21 cellular contexts compared by ENCODE assay signal in the genomic region with DNA sequence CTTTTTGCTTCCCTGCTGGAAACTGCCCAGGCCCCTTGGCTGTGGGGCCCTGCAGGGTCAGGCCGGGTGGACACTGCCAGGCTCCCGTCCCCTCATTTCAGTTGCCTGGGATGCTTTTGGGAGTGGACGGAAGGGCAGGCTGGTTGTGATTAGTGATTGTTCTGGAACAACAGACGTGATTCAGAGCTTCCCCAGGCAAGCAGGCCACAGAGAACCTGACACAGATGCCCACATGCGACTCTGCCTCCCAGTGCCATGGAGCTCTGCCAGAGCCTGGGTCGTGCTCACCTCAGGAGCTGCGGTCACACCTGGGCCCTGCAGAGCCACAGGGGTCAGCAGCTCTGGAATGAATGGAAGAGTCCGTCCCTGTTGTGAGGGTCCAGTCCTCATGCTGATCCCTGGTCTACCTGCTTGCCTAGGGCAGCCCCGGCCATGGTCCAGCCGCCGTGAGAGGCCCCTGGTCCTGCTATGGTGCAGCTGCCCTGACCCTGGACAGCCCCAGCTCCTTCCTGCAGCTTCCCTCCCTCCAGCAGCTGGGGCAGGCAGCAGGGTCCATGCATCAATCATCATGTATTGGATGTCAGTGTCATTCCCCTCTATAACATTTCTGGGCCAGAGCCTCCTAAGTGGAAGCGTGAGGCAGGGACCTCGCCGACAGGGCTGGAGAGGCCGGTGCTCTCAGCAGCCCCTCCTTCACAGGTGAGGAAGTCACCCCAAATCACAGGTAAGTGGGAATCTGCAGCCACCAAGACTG.
DNase-seq lines count a peak whose midpoint lies in the region; ATAC-seq, FAIRE-seq and TF ChIP-seq lines count a peak whose summit lies in the region.
"Had no signal": no experiment of that assay in that cellular context is flagged by ENCODE, and none has a peak within 500 bp of the region (broad histone marks: within the 10 kb centered on the region; RNA-seq: fewer than 3 reads in every experiment).

No MANE protein-coding gene starts in this region.

- no peaks in the 10 kb centered on the region for H3F3A ChIP-seq in neural progenitor cell (ENCODE audit: low read depth)

- H3K4me3 ChIP-seq in BLaER1 (no peak overlapping the region), WERI-Rb-1 (ENCODE audit: low read depth, low read length) (no peak overlapping the region), neural progenitor cell (no peak overlapping the region), small intestine (ENCODE audit: low read depth in 1 of 2, low read length in 2 of 2) (no peak overlapping the region)
- H3K4me3 ChIP-seq: MG63 had no signal

- H3K27ac Mint-ChIP-seq in neural progenitor cell, result peak overlapping the region; percentile 75
- H3K27ac Mint-ChIP-seq: CD4-positive, CD25-positive, alpha-beta regulatory T cell; H9 had no signal

- no peaks in the 10 kb centered on the region for H3K79me2 ChIP-seq in neural progenitor cell (ENCODE audit: low read depth)

- no peaks in the 10 kb centered on the region for H3K36me3 Mint-ChIP-seq in neural progenitor cell
- H3K36me3 Mint-ChIP-seq: CD4-positive, CD25-positive, alpha-beta regulatory T cell had no signal

- H4K20me1 ChIP-seq in BLaER1 (no peaks in the 10 kb centered on the region), neural progenitor cell (ENCODE audit: low read depth) (no peaks in the 10 kb centered on the region)

- TF ChIP-seq CTCF in WERI-Rb-1 (IDR thresholded peaks at IDR 0.05; ENCODE audit: low read depth, low read length) (no peak), neural progenitor cell (IDR thresholded peaks at IDR 0.05) (no peak)

- H3K27ac ChIP-seq in BLaER1, result no peak overlapping the region
- H3K27ac ChIP-seq in WERI-Rb-1, result peak overlapping the region; percentile 55
- H3K27ac ChIP-seq in neural progenitor cell, result no peak overlapping the region
- no peak overlapping the region for H3K27ac ChIP-seq in small intestine (ENCODE audit: low read depth in 1 of 2, low read length in 1 of 2)
- H3K27ac ChIP-seq: 22Rv1 had no signal

- peaks cover 5% of the 10 kb centered on the region for H3K27me3 Mint-ChIP-seq in neural progenitor cell (ENCODE audit: insufficient read depth, low read depth)
- H3K27me3 Mint-ChIP-seq: CD4-positive, CD25-positive, alpha-beta regulatory T cell had no signal

- H3K36me3 ChIP-seq in BLaER1 (no peaks in the 10 kb centered on the region), WERI-Rb-1 (no peaks in the 10 kb centered on the region), neural progenitor cell (no peaks in the 10 kb centered on the region), small intestine (ENCODE audit: control insufficient read depth in 2 of 2, insufficient read depth in 2 of 2, low read length in 2 of 2) (no peaks in the 10 kb centered on the region)
- H3K36me3 ChIP-seq: MG63 had no signal

- WGBS in small intestine, 3 donors, result 85 to 88% (median 87%) methylated on average over 15 of the region's 15 CpGs

- H3K4me2 ChIP-seq in BLaER1 (peak overlapping the region; percentile 28; the same call in 1 of the 2 replicates), neural progenitor cell (peak overlapping the region; percentile 67)

- no peaks in the 10 kb centered on the region for H3K9me3 ChIP-seq in BLaER1
- H3K9me3 ChIP-seq in WERI-Rb-1 (ENCODE audit: severe bottlenecking), result no peaks in the 10 kb centered on the region
- H3K9me3 ChIP-seq in neural progenitor cell (ENCODE audit: low read depth), result no peaks in the 10 kb centered on the region
- H3K9me3 ChIP-seq in small intestine (ENCODE audit: control insufficient read depth, low read depth), result no peaks in the 10 kb centered on the region
- H3K9me3 ChIP-seq: MG63 had no signal

- peaks cover 19% of the 10 kb centered on the region for H3K4me1 Mint-ChIP-seq in neural progenitor cell
- H3K4me1 Mint-ChIP-seq: CD4-positive, CD25-positive, alpha-beta regulatory T cell had no signal

- H2AFZ ChIP-seq in neural progenitor cell (replicated peaks), result no peak overlapping the region

- no peaks in the 10 kb centered on the region for H3K9me3 Mint-ChIP-seq in neural progenitor cell
- H3K9me3 Mint-ChIP-seq: CD4-positive, CD25-positive, alpha-beta regulatory T cell; H9 had no signal

- DNase-seq in NCI-H1417 (lab: John Stamatoyannopoulos, UW), result peak in 2 of 3 experiments; percentile 37 to 59
- no peak for DNase-seq in NCI-H1417 treated with DMSO at 0.1 percent for 48 hours (lab: John Stamatoyannopoulos, UW)
- DNase-seq in WERI-Rb-1, result no peak
- no peak for DNase-seq in neural progenitor cell (ENCODE audit: low spot score)
- no peak for DNase-seq in small intestine
- DNase-seq in anterior cingulate cortex (lab: John Stamatoyannopoulos, UW), result no peak
- DNase-seq: CD4-positive, CD25-positive, alpha-beta regulatory T cell; DND-41; H9; IMR-90; KG1; MG63; NCI-H187; NCI-H2081 treated with DMSO at 0.1 percent for 48 hours; NCI-H526 treated with DMSO at 0.1 percent for 48 hours; SIG-M5 had no signal

- no peak for ATAC-seq in HG03439 (IDR thresholded peaks at IDR 0.05; ENCODE audit: unreplicated experiment)
- ATAC-seq: Panc1 had no signal

- H3K4me1 ChIP-seq in BLaER1 (peaks cover 8% of the 10 kb centered on the region), neural progenitor cell (peaks cover 24% of the 10 kb centered on the region), small intestine (ENCODE audit: control insufficient read depth in 2 of 2, insufficient read depth in 1 of 2, low read depth in 1 of 2, low read length in 1 of 2) (no peaks in the 10 kb centered on the region)

- H3K9ac ChIP-seq in BLaER1 (no peak overlapping the region), neural progenitor cell (no peak overlapping the region)

- no peak overlapping the region for H3K4me3 Mint-ChIP-seq in neural progenitor cell
- H3K4me3 Mint-ChIP-seq: CD4-positive, CD25-positive, alpha-beta regulatory T cell; H9 had no signal

- H3K27me3 ChIP-seq in BLaER1 (no peaks in the 10 kb centered on the region), WERI-Rb-1 (ENCODE audit: insufficient read depth, low read depth, severe bottlenecking) (no peaks in the 10 kb centered on the region), neural progenitor cell (no peaks in the 10 kb centered on the region), small intestine (ENCODE audit: control insufficient read depth in 2 of 2, insufficient read depth in 2 of 2, low read length in 2 of 2) (no peaks in the 10 kb centered on the region)
- H3K27me3 ChIP-seq: MG63 had no signal

- no peak for FAIRE-seq in small intestine (lab: Jason Lieb, UNC)
- FAIRE-seq: GM19239 had no signal

Comparison
In these comparisons a context has a peak if more than half of its experiments do, and no peak if none do; other contexts are left out.
1. DNase-seq: peak in NCI-H1417 (2 of 3); none in NCI-H1417 treated with DMSO at 0.1 percent for 48 hours (single experiment), WERI-Rb-1 (single experiment), neural progenitor cell (single experiment), small intestine (single experiment) and anterior cingulate cortex (0 of 58).